Comparison of ENCODE assay signal across 8 cellular contexts in the genomic region with DNA sequence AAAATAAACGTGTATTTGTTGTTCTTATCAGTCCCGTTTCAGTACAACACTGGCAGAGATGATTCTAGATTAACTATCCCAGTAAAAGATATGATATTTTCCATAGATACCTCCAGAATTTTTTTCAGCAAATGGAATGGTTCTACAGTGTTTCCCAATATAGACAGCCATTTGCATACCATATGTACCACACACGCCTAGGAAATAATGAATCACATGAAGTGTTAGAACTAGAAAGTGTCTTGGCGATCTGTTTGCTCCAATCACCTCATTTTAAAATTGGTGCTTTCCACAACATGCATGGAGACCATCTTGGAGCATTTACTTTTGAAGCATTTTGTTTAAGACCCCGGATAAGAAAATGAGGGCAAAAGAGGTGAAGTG. TPM values are rescaled to one million over a fixed set of nuclear protein-coding genes. Genes with fewer than 3 reads are reported as not detected.
A peak's percentile ranks its signal among the peaks of the same experiment; 100 is the strongest.
DNase-seq lines count a peak whose midpoint lies in the region; ATAC-seq and TF ChIP-seq lines count a peak whose summit lies in the region.

No MANE protein-coding gene starts in this region.

- DNase-seq in CD4-positive, alpha-beta T cell, result no peak
- peak; percentile 16 for DNase-seq in M059J (ENCODE audit: low read depth)
- no peak for DNase-seq in central memory CD8-positive, alpha-beta T cell (ENCODE audit: low spot score in 2 of 2)
- no peak for DNase-seq in neural crest cell (ENCODE audit: low read depth, low spot score)
- DNase-seq in NCI-H2081 treated with DMSO at 0.1 percent for 48 hours (lab: John Stamatoyannopoulos, UW), result no peak
- no peak for DNase-seq in AG20443 (ENCODE audit: low spot score)
- DNase-seq in KBM-7, result no peak

- no peak overlapping the region for H3K27ac Mint-ChIP-seq in CD4-positive, alpha-beta T cell
- no peak overlapping the region for H3K27ac Mint-ChIP-seq in central memory CD8-positive, alpha-beta T cell (ENCODE audit: low read depth)
- H3K27ac Mint-ChIP-seq in neural crest cell (ENCODE audit: unreplicated experiment), result no peak overlapping the region

- no peak for ATAC-seq in CD4-positive, alpha-beta T cell (ENCODE audit: poor library complexity)
- ATAC-seq in central memory CD8-positive, alpha-beta T cell (replicated peaks; ENCODE audit: extremely low read depth, poor library complexity, severe bottlenecking), result no peak
- ATAC-seq in GM21737 (IDR thresholded peaks at IDR 0.05; ENCODE audit: unreplicated experiment), result no peak

- no peak for TF ChIP-seq CTCF in CD4-positive, alpha-beta T cell (IDR thresholded peaks at IDR 0.05)
- peak; percentile 7 for TF ChIP-seq CTCF in neural crest cell (conservative IDR thresholded peaks at IDR 0.05)

- H3K27me3 ChIP-seq in CD4-positive, alpha-beta T cell (ENCODE audit: control insufficient read depth, insufficient read depth, low read length), result peaks cover 24% of the 10 kb centered on the region

- POLR2A ChIA-PET in CD4-positive, alpha-beta T cell (lab: Charles Lee), result interaction anchor here (0.8 kb wide), 1 partner anchor 8 kb away, joined by 4 read pairs; a partner anchor contains a TSS

- peak overlapping the region; percentile 85 for H3K4me3 Mint-ChIP-seq in CD4-positive, alpha-beta T cell
- peak overlapping the region; percentile 64 for H3K4me3 Mint-ChIP-seq in central memory CD8-positive, alpha-beta T cell
- peak overlapping the region; percentile 61 for H3K4me3 Mint-ChIP-seq in neural crest cell

- CTCF ChIA-PET in CD4-positive, alpha-beta T cell (lab: Charles Lee), result no interaction called here

- no peaks in the 10 kb centered on the region for H3K9me3 Mint-ChIP-seq in CD4-positive, alpha-beta T cell
- H3K9me3 Mint-ChIP-seq in central memory CD8-positive, alpha-beta T cell, result no peaks in the 10 kb centered on the region
- H3K9me3 Mint-ChIP-seq in neural crest cell, result no peaks in the 10 kb centered on the region

- intact Hi-C loops in CD4-positive, alpha-beta T cell (cut with DNase I, micrococcal nuclease), result loop anchor here (5.0 kb wide), 2 partner anchors 46 to 101 kb away; no protein-coding TSS in a partner anchor

- peaks cover 32% of the 10 kb centered on the region for H3K27me3 Mint-ChIP-seq in CD4-positive, alpha-beta T cell
- peaks cover 39% of the 10 kb centered on the region for H3K27me3 Mint-ChIP-seq in central memory CD8-positive, alpha-beta T cell
- H3K27me3 Mint-ChIP-seq in neural crest cell (ENCODE audit: low read depth), result peaks cover 69% of the 10 kb centered on the region

- H3K27ac ChIP-seq in CD4-positive, alpha-beta T cell (ENCODE audit: low read depth, low read length), result no peak overlapping the region

- in situ Hi-C loops in KBM-7 (cut with MboI; ENCODE audit: low pct_unique_long_range_greater_than_20kb, low sequenced_read_pairs), result no loop called here

- no peaks in the 10 kb centered on the region for H3K9me3 ChIP-seq in CD4-positive, alpha-beta T cell (ENCODE audit: control insufficient read depth, low read length)

- H3K4me1 Mint-ChIP-seq in CD4-positive, alpha-beta T cell (ENCODE audit: low read depth), result peaks cover 21% of the 10 kb centered on the region
- peaks cover 15% of the 10 kb centered on the region for H3K4me1 Mint-ChIP-seq in central memory CD8-positive, alpha-beta T cell
- peaks cover 9% of the 10 kb centered on the region for H3K4me1 Mint-ChIP-seq in neural crest cell

- peaks cover 4% of the 10 kb centered on the region for H3K36me3 Mint-ChIP-seq in CD4-positive, alpha-beta T cell (ENCODE audit: low read depth)
- H3K36me3 Mint-ChIP-seq in central memory CD8-positive, alpha-beta T cell (ENCODE audit: insufficient read depth), result no peaks in the 10 kb centered on the region
- no peaks in the 10 kb centered on the region for H3K36me3 Mint-ChIP-seq in neural crest cell (ENCODE audit: low read depth)

RNA-seq across cellular contexts. Expression of a gene that starts 2.0 kb away (rescaled TPM):
- total RNA-seq in CD4-positive, alpha-beta T cell, result under 1 TPM; 0.19 to 0.34 TPM
- total RNA-seq in M059J (2014; rRNA removed; shearing (Covaris generic)), result 0.05 TPM in 1 of 2 replicates, not detected in the other
- total RNA-seq in neural crest cell, result not detected in 2 replicates

RNA-seq across cellular contexts. Expression of a gene that starts 8.5 kb away (rescaled TPM):
- total RNA-seq in CD4-positive, alpha-beta T cell, result 10 to 100 TPM; 69.7 to 73.2 TPM
- total RNA-seq in M059J (2014; rRNA removed; shearing (Covaris generic)), result 9.8 and 12.5 TPM in 2 replicates
- 31.5 and 33.1 TPM in 2 replicates for total RNA-seq in neural crest cell
